9 cellular contexts compared by ENCODE assay signal in the genomic region with DNA sequence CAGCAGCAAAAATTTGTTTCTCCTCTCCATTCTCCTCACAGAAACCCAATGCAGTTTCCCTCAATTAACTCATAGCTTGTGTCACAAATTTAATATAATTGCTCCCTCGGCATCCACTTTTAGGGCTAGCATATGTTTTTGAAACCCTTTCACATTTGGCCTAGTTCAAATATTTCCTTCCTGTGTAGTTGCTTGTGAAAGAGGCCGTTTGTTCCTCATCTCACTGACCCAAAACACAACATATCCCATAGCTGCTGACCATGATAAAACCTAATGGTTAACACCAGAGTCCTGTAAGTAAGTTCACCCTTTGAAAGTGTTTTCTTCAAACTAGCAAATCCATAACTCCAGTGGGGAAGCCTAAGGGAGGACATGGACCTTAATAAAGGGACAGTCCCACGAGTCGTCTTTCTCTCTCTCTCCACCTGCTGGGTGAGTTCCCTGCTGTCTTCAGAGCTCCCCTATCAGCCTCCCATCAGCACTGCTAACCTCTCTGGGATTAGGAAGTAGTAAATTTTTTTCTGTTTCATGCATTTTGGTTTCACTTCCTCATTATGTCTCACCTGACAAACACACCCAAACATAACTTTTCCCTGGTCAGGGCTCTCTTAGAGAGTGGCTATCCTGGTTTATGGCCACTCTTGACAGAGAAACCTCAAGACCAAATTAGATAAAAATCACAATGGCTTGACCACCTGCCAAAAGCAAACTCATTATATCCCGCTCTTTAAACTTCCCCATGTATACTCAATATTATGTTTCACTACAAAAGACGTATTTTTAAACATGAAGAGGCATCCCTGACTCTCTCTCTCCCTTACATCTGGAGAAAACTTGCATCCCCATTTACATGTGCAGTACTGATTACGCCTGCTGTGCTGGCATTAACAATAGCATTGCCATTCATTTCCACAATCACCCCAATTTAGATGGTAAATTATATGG.
DNase-seq lines count a peak whose midpoint lies in the region; ATAC-seq and TF ChIP-seq lines count a peak whose summit lies in the region.
"Had no signal": no experiment of that assay in that cellular context is flagged by ENCODE, and none has a peak within 500 bp of the region (broad histone marks: within the 10 kb centered on the region; RNA-seq: fewer than 3 reads in every experiment).

No MANE protein-coding gene starts in this region.

- H3K27ac Mint-ChIP-seq in activated CD4-positive, alpha-beta T cell treated with anti-CD3 and anti-CD28 coated beads, Interleukin-2, amount 10 ng/mL, durations not matched to agents 7 days and 5 days = peak overlapping the region; percentile 38
- H3K27ac Mint-ChIP-seq in neural crest cell (ENCODE audit: unreplicated experiment) = peak overlapping the region; percentile 8
- H3K27ac Mint-ChIP-seq in activated CD8-positive, alpha-beta memory T cell treated with anti-CD3 and anti-CD28 coated beads, Interleukin-2, amount 10 ng/mL, durations not matched to agents 7 days and 5 days = no peak overlapping the region
- H3K27ac Mint-ChIP-seq: T-helper 1 cell treated with Interleukin-12 subunit alpha and Interleukin-12 subunit beta and Interleukin-4 antibody, amounts not matched to agents 30 μg/mL and 1 μg/mL, for 36 hours had no signal

- peaks cover 16% of the 10 kb centered on the region for H3K4me1 Mint-ChIP-seq in activated CD4-positive, alpha-beta T cell treated with anti-CD3 and anti-CD28 coated beads, Interleukin-2, amount 10 ng/mL, durations not matched to agents 7 days and 5 days
- peaks cover 4% of the 10 kb centered on the region for H3K4me1 Mint-ChIP-seq in neural crest cell
- H3K4me1 Mint-ChIP-seq in activated CD8-positive, alpha-beta memory T cell treated with anti-CD3 and anti-CD28 coated beads, Interleukin-2, amount 10 ng/mL, durations not matched to agents 7 days and 5 days = peaks cover 12% of the 10 kb centered on the region

- peak; percentile 71 for ATAC-seq in HG03025 (IDR thresholded peaks at IDR 0.05; ENCODE audit: low FRiP score, unreplicated experiment)
- ATAC-seq in activated CD8-positive, alpha-beta memory T cell treated with anti-CD3 and anti-CD28 coated beads, Interleukin-2, amount 10 ng/mL, durations not matched to agents 7 days and 5 days = no peak

- no peak for TF ChIP-seq CTCF in neural crest cell (conservative IDR thresholded peaks at IDR 0.05)

- POLR2A ChIA-PET in activated CD4-positive, alpha-beta T cell treated with anti-CD3 and anti-CD28 coated beads, Interleukin-2, amount 10 ng/mL, durations not matched to agents 7 days and 5 days (lab: Charles Lee) = interaction anchor here (0.6 kb wide), 1 partner anchor 57 kb away, joined by 4 read pairs; no protein-coding TSS in a partner anchor

- no peak overlapping the region for H3K4me3 Mint-ChIP-seq in activated CD4-positive, alpha-beta T cell treated with anti-CD3 and anti-CD28 coated beads, Interleukin-2, amount 10 ng/mL, durations not matched to agents 7 days and 5 days
- no peak overlapping the region for H3K4me3 Mint-ChIP-seq in neural crest cell
- H3K4me3 Mint-ChIP-seq in activated CD8-positive, alpha-beta memory T cell treated with anti-CD3 and anti-CD28 coated beads, Interleukin-2, amount 10 ng/mL, durations not matched to agents 7 days and 5 days = no peak overlapping the region
- H3K4me3 Mint-ChIP-seq: T-helper 1 cell treated with Interleukin-12 subunit alpha and Interleukin-12 subunit beta and Interleukin-4 antibody, amounts not matched to agents 30 μg/mL and 1 μg/mL, for 36 hours had no signal

- no peak for DNase-seq in activated CD4-positive, alpha-beta T cell treated with anti-CD3 and anti-CD28 coated beads, Interleukin-2, amount 10 ng/mL, durations not matched to agents 7 days and 5 days
- no peak for DNase-seq in activated CD4-positive, alpha-beta T cell treated with anti-CD3 and anti-CD28 coated beads for 4 hours
- DNase-seq in NOMO-1 treated with DMSO at 0.1 percent for 48 hours (lab: John Stamatoyannopoulos, UW; ENCODE audit: unreplicated experiment) = peak; percentile 85
- DNase-seq in neural crest cell (ENCODE audit: low read depth, low spot score) = no peak
- no peak for DNase-seq in iPS-NIHi11 (ENCODE audit: low spot score)
- DNase-seq in kidney glomerular epithelial cell (lab: John Stamatoyannopoulos, UW) = no peak
- DNase-seq in activated CD8-positive, alpha-beta memory T cell treated with anti-CD3 and anti-CD28 coated beads, Interleukin-2, amount 10 ng/mL, durations not matched to agents 7 days and 5 days = no peak

- CTCF ChIA-PET in activated CD4-positive, alpha-beta T cell treated with anti-CD3 and anti-CD28 coated beads, Interleukin-2, amount 10 ng/mL, durations not matched to agents 7 days and 5 days (lab: Charles Lee) = no interaction called here
- CTCF ChIA-PET in activated CD8-positive, alpha-beta memory T cell treated with anti-CD3 and anti-CD28 coated beads, Interleukin-2, amount 10 ng/mL, durations not matched to agents 7 days and 5 days (lab: Charles Lee) = no interaction called here

- H3K9me3 Mint-ChIP-seq in activated CD4-positive, alpha-beta T cell treated with anti-CD3 and anti-CD28 coated beads, Interleukin-2, amount 10 ng/mL, durations not matched to agents 7 days and 5 days = no peaks in the 10 kb centered on the region
- no peaks in the 10 kb centered on the region for H3K9me3 Mint-ChIP-seq in neural crest cell
- H3K9me3 Mint-ChIP-seq in activated CD8-positive, alpha-beta memory T cell treated with anti-CD3 and anti-CD28 coated beads, Interleukin-2, amount 10 ng/mL, durations not matched to agents 7 days and 5 days (ENCODE audit: low read depth) = no peaks in the 10 kb centered on the region
- H3K9me3 Mint-ChIP-seq: T-helper 1 cell treated with Interleukin-12 subunit alpha and Interleukin-12 subunit beta and Interleukin-4 antibody, amounts not matched to agents 30 μg/mL and 1 μg/mL, for 36 hours had no signal

- no peaks in the 10 kb centered on the region for H3K36me3 Mint-ChIP-seq in activated CD4-positive, alpha-beta T cell treated with anti-CD3 and anti-CD28 coated beads, Interleukin-2, amount 10 ng/mL, durations not matched to agents 7 days and 5 days (ENCODE audit: low read depth)
- H3K36me3 Mint-ChIP-seq in neural crest cell (ENCODE audit: low read depth) = peaks cover 8% of the 10 kb centered on the region
- H3K36me3 Mint-ChIP-seq in activated CD8-positive, alpha-beta memory T cell treated with anti-CD3 and anti-CD28 coated beads, Interleukin-2, amount 10 ng/mL, durations not matched to agents 7 days and 5 days = peaks cover 7% of the 10 kb centered on the region

- no peaks in the 10 kb centered on the region for H3K27me3 Mint-ChIP-seq in activated CD4-positive, alpha-beta T cell treated with anti-CD3 and anti-CD28 coated beads, Interleukin-2, amount 10 ng/mL, durations not matched to agents 7 days and 5 days
- no peaks in the 10 kb centered on the region for H3K27me3 Mint-ChIP-seq in neural crest cell (ENCODE audit: low read depth)
- no peaks in the 10 kb centered on the region for H3K27me3 Mint-ChIP-seq in activated CD8-positive, alpha-beta memory T cell treated with anti-CD3 and anti-CD28 coated beads, Interleukin-2, amount 10 ng/mL, durations not matched to agents 7 days and 5 days
